In genomic region chr2:218643751-218644310, GRCh38 we compare ENCODE assay signal across 22 cellular contexts. TPM values are rescaled to one million over a fixed set of nuclear protein-coding genes. Genes with fewer than 3 reads are reported as not detected.
DNase-seq lines count a peak whose midpoint lies in the region; ATAC-seq and TF ChIP-seq lines count a peak whose summit lies in the region.
"Had no signal": no experiment of that assay in that cellular context is flagged by ENCODE, and none has a peak within 500 bp of the region (broad histone marks: within the 10 kb centered on the region; RNA-seq: fewer than 3 reads in every experiment).

No MANE protein-coding gene starts in this region.

- H3K23ac ChIP-seq in mesenchymal stem cell (ENCODE audit: low read length in 2 of 2), result no peak overlapping the region

- no peak overlapping the region for H3K4me2 ChIP-seq in PC-9
- no peak overlapping the region for H3K4me2 ChIP-seq in mesenchymal stem cell (ENCODE audit: low read length, poor library complexity, severe bottlenecking)

- TF ChIP-seq CTCF in Caco-2 (IDR thresholded peaks at IDR 0.05; ENCODE audit: insufficient read depth in 1 of 2, low read depth in 1 of 2, low read length in 1 of 2, severe bottlenecking in 1 of 2, unreplicated experiment in 1 of 2) (no peak), PC-9 (conservative IDR thresholded peaks at IDR 0.05) (no peak), epithelial cell of esophagus (IDR thresholded peaks at IDR 0.05; ENCODE audit: insufficient read depth, low read depth, low read length, missing control alignments) (no peak)

- H3K27ac Mint-ChIP-seq in Caco-2 (ENCODE audit: unreplicated experiment), result no peak overlapping the region

- CTCF ChIA-PET in Caco-2 (lab: Charles Lee) (no interaction called here), PC-9 (lab: Charles Lee) (no interaction called here)

- BruUV-seq in Caco-2 (replicated peaks; lab: Mats Ljungman, UMichigan), result TSS peak; percentile 21
- no TSS peak for BruUV-seq in PC-9 (replicated peaks; lab: Mats Ljungman, UMichigan)

- H3K79me2 ChIP-seq in PC-9 (ENCODE audit: low read depth), result 0 out of 2 replicates have a peak, but pooled peaks cover 11% of the 10 kb centered on the region

- no peak overlapping the region for H4K8ac ChIP-seq in mesenchymal stem cell (ENCODE audit: low read length)

- H3K9me3 ChIP-seq in Caco-2 (no peaks in the 10 kb centered on the region), PC-9 (ENCODE audit: insufficient read depth, low read depth) (no peaks in the 10 kb centered on the region), mesenchymal stem cell (ENCODE audit: control insufficient read depth, low read length) (no peaks in the 10 kb centered on the region)

- H2AFZ ChIP-seq in PC-9, result no peak overlapping the region
- no peak overlapping the region for H2AFZ ChIP-seq in mesenchymal stem cell (ENCODE audit: low read depth, low read length)

- intact Hi-C loops in Caco-2 (cut with micrococcal nuclease; ENCODE audit: unreplicated experiment) (loop anchor here (10.0 kb wide), 1 partner anchor 369 kb away; the partner anchor contains the start of genes AAMP and PNKD), PC-9 (cut with micrococcal nuclease; ENCODE audit: unreplicated experiment) (no loop called here)

- POLR2A ChIA-PET in Caco-2 (lab: Charles Lee) (no interaction called here), PC-9 (lab: Charles Lee; ENCODE audit: unreplicated experiment) (no interaction called here)

- 97% methylated on average over 6 of the region's 10 CpGs for whole genome bisulfite sequencing in mesenchymal stem cell

- H3K27me3 Mint-ChIP-seq in Caco-2 (ENCODE audit: insufficient read depth, unreplicated experiment), result no peaks in the 10 kb centered on the region

- H3K27ac ChIP-seq in PC-9 (peak overlapping the region; percentile 81), mesenchymal stem cell (ENCODE audit: low read length, poor library complexity, severe bottlenecking) (peak overlapping the region; percentile 98)
- H3K27ac ChIP-seq: C4-2B, SK-N-MC had no signal

- no peaks in the 10 kb centered on the region; the same call in 1 of the 2 replicates for H3F3A ChIP-seq in PC-9 (ENCODE audit: insufficient read depth, low read depth)

- H2BK5ac ChIP-seq in mesenchymal stem cell (ENCODE audit: low read depth, low read length, poor library complexity, severe bottlenecking), result no peak overlapping the region

- no peak overlapping the region for H2BK120ac ChIP-seq in mesenchymal stem cell (ENCODE audit: low read depth, low read length)

- H3K4me3 ChIP-seq in Caco-2 (ENCODE audit: low read depth, low read length) (no peak overlapping the region), PC-9 (no peak overlapping the region), epithelial cell of esophagus (ENCODE audit: low read length) (no peak overlapping the region), mesenchymal stem cell (ENCODE audit: insufficient read depth in 1 of 2, low read depth in 1 of 2, low read length in 2 of 2) (no peak overlapping the region)
- H3K4me3 ChIP-seq: K562, SK-N-MC had no signal

- ATAC-seq in HG03196 (IDR thresholded peaks at IDR 0.05; ENCODE audit: unreplicated experiment) (no peak), HG03521 (IDR thresholded peaks at IDR 0.05; ENCODE audit: unreplicated experiment) (no peak)
- ATAC-seq: K562 had no signal

- H3K36me3 Mint-ChIP-seq in Caco-2 (ENCODE audit: insufficient read depth, unreplicated experiment), result peaks cover 56% of the 10 kb centered on the region

- H2BK12ac ChIP-seq in mesenchymal stem cell (ENCODE audit: low read length in 2 of 2), result no peak overlapping the region

- H3K18ac ChIP-seq in mesenchymal stem cell (ENCODE audit: low read depth in 1 of 2, low read length in 2 of 2), result no peak overlapping the region

- no peak overlapping the region for H4K91ac ChIP-seq in mesenchymal stem cell (ENCODE audit: low read length)

- H3K9me2 ChIP-seq in PC-9 (ENCODE audit: insufficient read depth), result no peaks in the 10 kb centered on the region

- no peak overlapping the region for H2BK15ac ChIP-seq in mesenchymal stem cell (ENCODE audit: low read depth, poor library complexity, severe bottlenecking)

- no peaks in the 10 kb centered on the region for H3K4me1 Mint-ChIP-seq in Caco-2 (ENCODE audit: low read depth, unreplicated experiment)

- peaks cover 9% of the 10 kb centered on the region for H3K36me3 ChIP-seq in Caco-2 (ENCODE audit: control insufficient read depth, insufficient read depth, low read length)
- peaks cover 16% of the 10 kb centered on the region for H3K36me3 ChIP-seq in PC-9 (ENCODE audit: low read depth)
- peaks cover 60 to 84% of the 10 kb centered on the region in 2 experiments for H3K36me3 ChIP-seq in mesenchymal stem cell (ENCODE audit: control insufficient read depth in 1 of 2, insufficient read depth in 2 of 2, low read depth in 1 of 2, low read length in 2 of 2)

- no peak overlapping the region for H3K14ac ChIP-seq in mesenchymal stem cell (ENCODE audit: low read length in 2 of 2)

- H2AK5ac ChIP-seq in mesenchymal stem cell (ENCODE audit: low read length, severe bottlenecking), result peak overlapping the region; percentile 91

- no peaks in the 10 kb centered on the region for H3K9me3 Mint-ChIP-seq in Caco-2 (ENCODE audit: unreplicated experiment)
- H3K9me3 Mint-ChIP-seq: CD8-positive, alpha-beta memory T cell had no signal

- H4K20me1 ChIP-seq in PC-9 (ENCODE audit: insufficient read depth), result peaks cover 6% of the 10 kb centered on the region; the same call in 1 of the 2 replicates

- H3K27me3 ChIP-seq in Caco-2 (replicated peaks; ENCODE audit: control insufficient read depth, insufficient read depth, low read length) (no peaks in the 10 kb centered on the region), PC-9 (ENCODE audit: insufficient read depth, low read depth) (no peaks in the 10 kb centered on the region), mesenchymal stem cell (ENCODE audit: control insufficient read depth in 1 of 2, insufficient read depth in 1 of 2, low read length in 2 of 2) (no peaks in the 10 kb centered on the region)

- H3K9ac ChIP-seq in mesenchymal stem cell (ENCODE audit: low read length), result no peak overlapping the region

- H3K4me1 ChIP-seq in Caco-2 (no peaks in the 10 kb centered on the region), PC-9 (replicated peaks; ENCODE audit: insufficient read depth) (peaks cover 12% of the 10 kb centered on the region; the same call in 1 of the 2 replicates), mesenchymal stem cell (ENCODE audit: control insufficient read depth, insufficient read depth, low read depth, low read length) (peaks cover 23% of the 10 kb centered on the region)

- H3K79me1 ChIP-seq in mesenchymal stem cell (replicated peaks; ENCODE audit: low read length, poor library complexity, severe bottlenecking), result peaks cover 31% of the 10 kb centered on the region

- DNase-seq in Caco-2 (no peak), PC-9 (no peak), epithelial cell of esophagus (ENCODE audit: low read depth) (peak; percentile 69), mesenchymal stem cell (no peak), amygdala (lab: John Stamatoyannopoulos, UW) (no peak), GF-D8 (lab: John Stamatoyannopoulos, UW) (no peak)
- DNase-seq: CD8-positive, alpha-beta memory T cell; DMS53; GDM1; H7; MM.1S; NCI-H1048; NCI-H1417 treated with DMSO at 0.1 percent for 48 hours; NCI-H1930; NCI-H2227 treated with DMSO at 0.1 percent for 48 hours; NCI-H510A; SHP77 treated with DMSO at 0.1 percent for 48 hours had no signal

- no peak overlapping the region for H3K4ac ChIP-seq in mesenchymal stem cell (ENCODE audit: low read depth in 1 of 2, low read length in 2 of 2)

- no peak overlapping the region for H3K4me3 Mint-ChIP-seq in Caco-2 (ENCODE audit: unreplicated experiment)
- H3K4me3 Mint-ChIP-seq: CD8-positive, alpha-beta memory T cell had no signal

RNA-seq across cellular contexts. Expression of gene ZNF142, which starts 15.6 kb away (rescaled TPM):
- total RNA-seq in Caco-2 (2022) (37.0 and 38.5 TPM in 2 replicates), PC-9 (2021) (23.1 and 23.7 TPM in 2 replicates)
- polyA plus RNA-seq in mesenchymal stem cell (2013, experiment 1 of 2), result 9.8 TPM
- 9.0 TPM for polyA plus RNA-seq in mesenchymal stem cell (2013, experiment 2 of 2)

RNA-seq across cellular contexts. Expression of gene BCS1L, which starts 15.7 kb away (rescaled TPM):
- 68.3 and 74.6 TPM in 2 replicates for total RNA-seq in Caco-2 (2022)
- 36.0 and 38.8 TPM in 2 replicates for total RNA-seq in PC-9 (2021)
- 19.4 TPM for polyA plus RNA-seq in mesenchymal stem cell (2013, experiment 1 of 2)
- polyA plus RNA-seq in mesenchymal stem cell (2013, experiment 2 of 2), result 20.1 TPM

RNA-seq across cellular contexts. Expression of gene RNF25, which starts 28.0 kb away (rescaled TPM):
- 30.5 and 32.1 TPM in 2 replicates for total RNA-seq in Caco-2 (2022)
- 24.6 and 27.2 TPM in 2 replicates for total RNA-seq in PC-9 (2021)
- 32.9 TPM for polyA plus RNA-seq in mesenchymal stem cell (2013, experiment 1 of 2)
- 27.7 TPM for polyA plus RNA-seq in mesenchymal stem cell (2013, experiment 2 of 2)

RNA-seq across cellular contexts. Expression of gene STK36, which starts 28.1 kb away (rescaled TPM):
- total RNA-seq in Caco-2 (2022) (44.1 and 56.9 TPM in 2 replicates), PC-9 (2021) (47.8 and 52.9 TPM in 2 replicates)
- polyA plus RNA-seq in mesenchymal stem cell (2013, experiment 1 of 2), result 20.1 TPM
- 18.3 TPM for polyA plus RNA-seq in mesenchymal stem cell (2013, experiment 2 of 2)

RNA-seq across cellular contexts. Expression of gene PLCD4, which starts 36.1 kb away (rescaled TPM):
- total RNA-seq in Caco-2 (2022) (0.26 and 0.48 TPM in 2 replicates), PC-9 (2021) (0.74 and 1.3 TPM in 2 replicates)
- 0.47 TPM for polyA plus RNA-seq in mesenchymal stem cell (2013, experiment 1 of 2)
- 0.34 TPM for polyA plus RNA-seq in mesenchymal stem cell (2013, experiment 2 of 2)
- total RNA-seq: H7, K562 had no signal
